In genomic region chr3:57949779-57950618, GRCh38 we compare ENCODE assay signal across 10 cellular contexts. TPM values are rescaled to one million over a fixed set of nuclear protein-coding genes. Genes with fewer than 3 reads are reported as not detected.
DNase-seq lines count a peak whose midpoint lies in the region; ATAC-seq and TF ChIP-seq lines count a peak whose summit lies in the region.
"Had no signal": no experiment of that assay in that cellular context is flagged by ENCODE, and none has a peak within 500 bp of the region (broad histone marks: within the 10 kb centered on the region; RNA-seq: fewer than 3 reads in every experiment).

No MANE protein-coding gene starts in this region.

- H2AFZ ChIP-seq in mammary epithelial cell (ENCODE audit: low read depth, low read length) (peak overlapping the region; percentile 24), H9 (ENCODE audit: low read length) (no peak overlapping the region)

- no peak overlapping the region for H3K23ac ChIP-seq in H9 (ENCODE audit: insufficient read length, low read depth, low read length)

- no peaks in the 10 kb centered on the region for H4K20me1 ChIP-seq in mammary epithelial cell (ENCODE audit: insufficient read depth, low read length)
- no peaks in the 10 kb centered on the region for H4K20me1 ChIP-seq in H9 (ENCODE audit: control insufficient read depth, insufficient read depth, insufficient read length)

- H3K27ac Mint-ChIP-seq in H9 = peak overlapping the region in 1 of 3 experiments; percentile 29; a peak in 2 of 7 replicates
- H3K27ac Mint-ChIP-seq: activated T-cell treated with anti-CD3 and anti-CD28 coated beads, Interleukin-2, amount 50 U/mL, for 72 hours had no signal

- no peak overlapping the region for H2AK5ac ChIP-seq in H9 (ENCODE audit: insufficient read length, low read length)

- peak; percentile 54 to 67 for ATAC-seq in lower lobe of right lung
- ATAC-seq: activated T-cell treated with anti-CD3 and anti-CD28 coated beads, Interleukin-2, amount 50 U/mL, for 72 hours had no signal

- no peak overlapping the region for H3K27ac ChIP-seq in mammary epithelial cell (ENCODE audit: insufficient read depth, low read depth, low read length)
- no peak overlapping the region for H3K27ac ChIP-seq in lower lobe of right lung
- H3K27ac ChIP-seq in H9 (ENCODE audit: insufficient read length, low read depth, low read length) = no peak overlapping the region

- no peak overlapping the region for H2BK5ac ChIP-seq in H9 (ENCODE audit: insufficient read length, low read length)

- H3K18ac ChIP-seq in H9 (ENCODE audit: insufficient read length, low read depth, low read length) = no peak overlapping the region

- dilution Hi-C loops in mammary epithelial cell (cut with HindIII; ENCODE audit: low sequenced_read_pairs) = loop anchor here (25.0 kb wide), 1 partner anchor 87 kb away; no protein-coding TSS in a partner anchor

- H3T11ph ChIP-seq in H9 (ENCODE audit: low read length) = no peak overlapping the region

- H3K4me3 ChIP-seq in mammary epithelial cell (replicated peaks in 1 of 3; ENCODE audit: insufficient read depth in 1 of 3, low read depth in 2 of 3, low read length in 3 of 3) (no peak overlapping the region), lower lobe of right lung (no peak overlapping the region)
- H3K4me3 ChIP-seq: SJSA1 had no signal

- in situ Hi-C loops in ACHN (cut with HindIII; ENCODE audit: low pct_ligation_motif_present, low pct_unique_long_range_greater_than_20kb, low sequenced_read_pairs) (no loop called here), mammary epithelial cell (cut with MboI; ENCODE audit: low sequenced_read_pairs in 2 of 2) (no loop called here), KBM-7 (cut with MboI; ENCODE audit: low pct_unique_long_range_greater_than_20kb, low sequenced_read_pairs) (no loop called here)

- H3K36me3 Mint-ChIP-seq in H9 (ENCODE audit: insufficient read depth in 1 of 3, low read depth in 3 of 3) = no peaks in the 10 kb centered on the region

- no peaks in the 10 kb centered on the region for H3K9me3 ChIP-seq in mammary epithelial cell (replicated peaks; ENCODE audit: insufficient read depth, low read length)
- no peaks in the 10 kb centered on the region for H3K9me3 ChIP-seq in lower lobe of right lung
- no peaks in the 10 kb centered on the region for H3K9me3 ChIP-seq in H9 (ENCODE audit: control insufficient read depth, low read depth, low read length)
- H3K9me3 ChIP-seq: SJSA1 had no signal

- H3K4ac ChIP-seq in H9 (ENCODE audit: low read depth, low read length) = no peak overlapping the region

- H3K4me3 Mint-ChIP-seq in H9 = no peak overlapping the region
- H3K4me3 Mint-ChIP-seq: activated T-cell treated with anti-CD3 and anti-CD28 coated beads, Interleukin-2, amount 50 U/mL, for 72 hours had no signal

- no peak overlapping the region for H2BK20ac ChIP-seq in H9 (ENCODE audit: low read depth, low read length, poor library complexity, severe bottlenecking)

- CTCF ChIA-PET in mammary epithelial cell (lab: Charles Lee; ENCODE audit: low non-redundant PET) = no interaction called here

- no peak overlapping the region for H4K8ac ChIP-seq in H9 (replicated peaks; ENCODE audit: insufficient read length, low read depth, low read length)

- H3K9me3 Mint-ChIP-seq in H9 = no peaks in the 10 kb centered on the region
- H3K9me3 Mint-ChIP-seq: activated T-cell treated with anti-CD3 and anti-CD28 coated beads, Interleukin-2, amount 50 U/mL, for 72 hours had no signal

- H4K91ac ChIP-seq in H9 (ENCODE audit: insufficient read length, low read depth, low read length) = no peak overlapping the region

- no peaks in the 10 kb centered on the region for H3K27me3 Mint-ChIP-seq in H9 (ENCODE audit: low read depth)

- WGBS in mammary epithelial cell (ENCODE audit: low coverage, missing lambda C conversion rate) = 57% methylated on average over 7 of the region's 7 CpGs
- no CpG with 5 or more reads among the region's 7 CpGs for WGBS in H9 (ENCODE audit: extremely low coverage, insufficient read length, low lambda C conversion rate)

- H2BK120ac ChIP-seq in H9 (ENCODE audit: low read depth, low read length, poor library complexity, severe bottlenecking) = no peak overlapping the region

- H3K36me3 ChIP-seq in mammary epithelial cell (ENCODE audit: insufficient read depth, low read length) (no peaks in the 10 kb centered on the region), lower lobe of right lung (no peaks in the 10 kb centered on the region)
- H3K36me3 ChIP-seq: SJSA1 had no signal

- TF ChIP-seq CTCF in mammary epithelial cell (conservative IDR thresholded peaks at IDR 0.05 in 1 of 2, IDR thresholded peaks at IDR 0.05 in 1 of 2; ENCODE audit: extremely low read depth in 1 of 2, insufficient read depth in 1 of 2, low read depth in 1 of 2, low read length in 2 of 2) (peak; percentile 42 to 58), lower lobe of right lung (IDR thresholded peaks at IDR 0.05) (peak; percentile 20), H9 (conservative IDR thresholded peaks at IDR 0.05) (no peak)

- intact Hi-C loops in mammary epithelial cell (cut with micrococcal nuclease) = loop anchor here (2.0 kb wide), 2 partner anchors 31 to 85 kb away; no protein-coding TSS in a partner anchor
- intact Hi-C loops in lower lobe of right lung (cut with DNase I) = no loop called here

- H3K9ac ChIP-seq in mammary epithelial cell (ENCODE audit: insufficient read depth, low read length) (no peak overlapping the region), H9 (ENCODE audit: extremely low read depth, insufficient read length, low read length) (no peak overlapping the region)

- no TSS peak for BruUV-seq in mammary epithelial cell (replicated peaks; lab: Mats Ljungman, UMichigan)

- H3K4me1 ChIP-seq in mammary epithelial cell (ENCODE audit: insufficient read depth, low read length) (peaks cover 37% of the 10 kb centered on the region), lower lobe of right lung (peaks cover 28% of the 10 kb centered on the region), H9 (ENCODE audit: insufficient read depth, low read length) (peaks cover 13% of the 10 kb centered on the region; the same call in 1 of the 2 replicates)

- H3K56ac ChIP-seq in H9 (ENCODE audit: insufficient read length, low read depth, low read length) = no peak overlapping the region

- H3K14ac ChIP-seq in H9 (ENCODE audit: insufficient read depth, low read length) = no peak overlapping the region

- H3K79me2 ChIP-seq in mammary epithelial cell (ENCODE audit: insufficient read depth, low read length) (no peaks in the 10 kb centered on the region), H9 (ENCODE audit: insufficient read depth, low read length) (no peaks in the 10 kb centered on the region)

- no peak overlapping the region for H4K5ac ChIP-seq in H9 (ENCODE audit: insufficient read length, low read depth, low read length)

- DNase-seq in ACHN (peak; percentile 57), LHCN-M2 (ENCODE audit: low read depth) (peak; percentile 37), mammary epithelial cell (peak; percentile 73), lower lobe of right lung (no peak), MV-4-11 (lab: John Stamatoyannopoulos, UW) (no peak), H9 (no peak), NCI-H82 treated with DMSO at 0.1 percent for 48 hours (lab: John Stamatoyannopoulos, UW; ENCODE audit: unreplicated experiment) (no peak), KBM-7 (no peak)
- DNase-seq: activated T-cell treated with anti-CD3 and anti-CD28 coated beads, Interleukin-2, amount 50 U/mL, for 72 hours had no signal

- peak overlapping the region; percentile 4 for H3K4me2 ChIP-seq in mammary epithelial cell (ENCODE audit: insufficient read depth, low read depth, low read length)
- H3K4me2 ChIP-seq in H9 (ENCODE audit: insufficient read depth, insufficient read length, low read length) = no peak overlapping the region

- H2BK12ac ChIP-seq in H9 (ENCODE audit: insufficient read length, low read depth, low read length) = no peak overlapping the region

- peaks cover 37 to 41% of the 10 kb centered on the region in 2 experiments for H3K4me1 Mint-ChIP-seq in H9

- H3K27me3 ChIP-seq in mammary epithelial cell (ENCODE audit: insufficient read depth, low read length) = no peaks in the 10 kb centered on the region
- no peaks in the 10 kb centered on the region for H3K27me3 ChIP-seq in lower lobe of right lung (ENCODE audit: low read depth)
- no peaks in the 10 kb centered on the region for H3K27me3 ChIP-seq in H9 (ENCODE audit: insufficient read depth, low read length)
- H3K27me3 ChIP-seq: SJSA1 had no signal

- H3K79me1 ChIP-seq in H9 (ENCODE audit: insufficient read depth, low read depth, low read length, poor library complexity, severe bottlenecking) = no peaks in the 10 kb centered on the region

- H2BK15ac ChIP-seq in H9 (ENCODE audit: low read depth, low read length) = no peak overlapping the region

- no peaks in the 10 kb centered on the region for H3K23me2 ChIP-seq in H9 (ENCODE audit: insufficient read length, low read depth, low read length, poor library complexity, severe bottlenecking)

RNA-seq across cellular contexts. Expression of gene FLNB, which starts 58.2 kb away (rescaled TPM):
- 46.1 and 47.5 TPM in 2 replicates for total RNA-seq in LHCN-M2 (2014; rRNA removed)
- 106 TPM for polyA plus RNA-seq in LHCN-M2 (2012)
- total RNA-seq in mammary epithelial cell = 1,000 to 10,000 TPM in 1 of 2 donors, 100 to 1,000 TPM in 1; 930 to 1,038 TPM
- 415 TPM for polyA plus RNA-seq in mammary epithelial cell
- polyA minus RNA-seq in mammary epithelial cell = 1,694 TPM
- 83.3 TPM for total RNA-seq in lower lobe of right lung
- total RNA-seq in H9 (2021) = 75.8 and 83.4 TPM in 2 replicates

Comparison
In these comparisons a context has a peak if more than half of its experiments do, and no peak if none do; other contexts are left out.
1. DNase-seq: peak in ACHN (single experiment), LHCN-M2 (single experiment) and mammary epithelial cell (single experiment); none in lower lobe of right lung (single experiment), MV-4-11 (single experiment), H9 (single experiment), NCI-H82 treated with DMSO at 0.1 percent for 48 hours (single experiment) and KBM-7 (single experiment).
2. RNA of gene FLNB, which starts 58.2 kb away (total RNA-seq): 930 to 1,038 TPM in mammary epithelial cell; 75.8 to 83.4 TPM in H9, 83.3 TPM in lower lobe of right lung (single experiment) and 46.1 to 47.5 TPM in LHCN-M2; every median in the first group is over 10 times any median in the second.